ENCODE assay signal across 11 cellular contexts in the genomic region with DNA sequence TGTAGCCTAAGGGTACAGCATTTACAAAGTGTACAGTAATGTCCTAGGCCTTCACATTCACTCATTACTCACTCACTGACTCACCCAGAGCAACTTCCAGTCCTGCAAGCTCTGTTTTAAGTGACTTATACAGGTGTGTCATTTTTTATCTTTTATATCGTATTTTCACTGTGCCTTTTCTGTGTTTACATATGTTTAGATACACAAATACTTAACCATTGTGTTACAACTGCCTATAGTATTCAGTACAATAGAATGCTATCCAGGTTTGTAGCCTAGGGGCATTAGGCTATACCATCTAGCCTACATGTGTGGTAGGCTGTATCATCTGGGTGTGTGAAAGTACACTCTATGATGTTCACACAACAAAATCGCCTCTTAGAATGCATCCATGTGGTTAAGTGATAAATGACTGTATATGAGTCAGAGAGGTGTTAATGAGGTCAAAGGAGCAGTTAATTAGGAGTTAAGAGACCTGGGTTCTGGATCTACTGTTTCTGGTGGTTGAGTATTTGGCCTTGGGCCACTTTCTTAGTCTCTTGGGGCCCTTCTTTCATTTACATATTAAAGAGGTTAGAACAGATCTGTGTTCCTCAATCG.
A peak's percentile ranks its signal among the peaks of the same experiment; 100 is the strongest.
DNase-seq lines count a peak whose midpoint lies in the region; ATAC-seq, FAIRE-seq and TF ChIP-seq lines count a peak whose summit lies in the region.
"Had no signal": no experiment of that assay in that cellular context is flagged by ENCODE, and none has a peak within 500 bp of the region (broad histone marks: within the 10 kb centered on the region; RNA-seq: fewer than 3 reads in every experiment).

No MANE protein-coding gene starts in this region.

- peak in 1 of 2 experiments; percentile 38; a peak in 1 of 4 replicates for TF ChIP-seq EP300 in GM12878 (IDR thresholded peaks at IDR 0.05; ENCODE audit: borderline replicate concordance in 1 of 2, control insufficient read depth in 1 of 2, low read depth in 2 of 2, low read length in 2 of 2)

- CTCF ChIA-PET in GM12878 (lab: Yijun Ruan, JAX), result no interaction called here

- H3K4me1 ChIP-seq in GM12878 (ENCODE audit: control insufficient read depth, insufficient read depth, low read length) (no peaks in the 10 kb centered on the region), psoas muscle (no peaks in the 10 kb centered on the region), vagina (no peaks in the 10 kb centered on the region)
- H3K4me1 ChIP-seq: spleen had no signal

- 2% methylated on average over 3 of the region's 3 CpGs for WGBS in GM12878 (ENCODE audit: insufficient coverage, insufficient replicate concordance, low lambda C conversion rate, missing lambda C conversion rate)
- 75 to 83% (median 83%) methylated on average over 3 of the region's 3 CpGs for WGBS in psoas muscle, 3 donors

- H3K9ac ChIP-seq in GM12878 (ENCODE audit: control insufficient read depth, insufficient read depth, low read length), result no peak overlapping the region

- H3K9me3 ChIP-seq in GM12878 (replicated peaks; ENCODE audit: control insufficient read depth, insufficient read depth, low read length), result no peaks in the 10 kb centered on the region
- no peaks in the 10 kb centered on the region for H3K9me3 ChIP-seq in psoas muscle
- H3K9me3 ChIP-seq in vagina, result no peaks in the 10 kb centered on the region
- H3K9me3 ChIP-seq: spleen had no signal

- RAD21 ChIA-PET in GM12878 (lab: Charles Lee; ENCODE audit: unreplicated experiment), result no interaction called here

- H3K27ac ChIP-seq in GM12878 (ENCODE audit: control insufficient read depth, insufficient read depth), result no peak overlapping the region
- H3K27ac ChIP-seq in psoas muscle, result no peak overlapping the region
- no peak overlapping the region for H3K27ac ChIP-seq in vagina
- H3K27ac ChIP-seq: spleen had no signal

- H3K4me2 ChIP-seq in GM12878 (ENCODE audit: control insufficient read depth, insufficient read depth), result no peak overlapping the region

- SMC1A ChIA-PET in GM12878 (lab: Charles Lee; ENCODE audit: uncharacterized antibody, unreplicated experiment), result no interaction called here

- no peak overlapping the region for H2AFZ ChIP-seq in GM12878 (ENCODE audit: control insufficient read depth, low read depth, low read length)

- DNase-seq in NCI-H1417 (lab: John Stamatoyannopoulos, UW) (peak in 2 of 3 experiments; percentile 74 to 96), GM12878 (ENCODE audit: low read depth, low spot score) (peak; percentile 35), renal cortical epithelial cell (ENCODE audit: low read depth) (peak; percentile 96), psoas muscle (no peak), GM19240 (ENCODE audit: insufficient read length, low spot score) (no peak), vagina (ENCODE audit: extremely low spot score in 2 of 2) (no peak)
- DNase-seq: activated naive CD4-positive, alpha-beta T cell treated with anti-CD3 and anti-CD28 coated beads for 36 hours; NCI-H2227 treated with DMSO at 0.1 percent for 48 hours; spleen; substantia nigra had no signal

- intact Hi-C loops in GM12878 (cut with micrococcal nuclease; ENCODE audit: unreplicated experiment), result loop anchor here (5.0 kb wide), 1 partner anchor 51 kb away; no protein-coding TSS in a partner anchor
- intact Hi-C loops in psoas muscle (cut with DNase I), result no loop called here
- intact Hi-C loops in vagina (cut with DNase I), result no loop called here

- TF ChIP-seq RAD21 in GM12878 (IDR thresholded peaks at IDR 0.05; ENCODE audit: insufficient read depth, low read depth, low read length), result no peak

- in situ Hi-C loops in GM12878 (cut with MboI), result no loop called here

- no peaks in the 10 kb centered on the region for H3K36me3 ChIP-seq in GM12878 (ENCODE audit: control insufficient read depth in 2 of 2, insufficient read depth in 2 of 2, low read length in 1 of 2)
- H3K36me3 ChIP-seq in psoas muscle (ENCODE audit: insufficient read depth in 1 of 2, low read depth in 1 of 2), result peaks cover 0 to 41% of the 10 kb centered on the region in 2 donors
- no peaks in the 10 kb centered on the region for H3K36me3 ChIP-seq in vagina
- H3K36me3 ChIP-seq: spleen had no signal

- POLR2A ChIA-PET in GM12878 (lab: Charles Lee), result no interaction called here

- TF ChIP-seq CTCF in GM12878 (IDR thresholded peaks at IDR 0.05 in 2 of 3, conservative IDR thresholded peaks at IDR 0.05 in 1 of 3; ENCODE audit: control insufficient read depth in 2 of 3, extremely low read depth in 1 of 3, insufficient read depth in 1 of 3, low read depth in 3 of 3, low read length in 3 of 3), result no peak
- TF ChIP-seq CTCF in psoas muscle (IDR thresholded peaks at IDR 0.05), result no peak
- no peak for TF ChIP-seq CTCF in vagina (IDR thresholded peaks at IDR 0.05)

- no peak for TF ChIP-seq POLR2A in GM12878 (IDR thresholded peaks at IDR 0.05; ENCODE audit: low read depth, low read length)
- TF ChIP-seq POLR2A in vagina (IDR thresholded peaks at IDR 0.05), result no peak

- no peak overlapping the region for H3K4me3 ChIP-seq in GM12878
- no peak overlapping the region for H3K4me3 ChIP-seq in psoas muscle
- no peak overlapping the region for H3K4me3 ChIP-seq in vagina
- H3K4me3 ChIP-seq: spleen had no signal

- H4K20me1 ChIP-seq in GM12878 (ENCODE audit: control insufficient read depth, insufficient read depth), result no peaks in the 10 kb centered on the region

- ATAC-seq in GM18519 (IDR thresholded peaks at IDR 0.05; ENCODE audit: low FRiP score, unreplicated experiment), result peak; percentile 71
- ATAC-seq in GM12878, result peak; percentile 95
- ATAC-seq in psoas muscle, result no peak

- peak; percentile 72 for FAIRE-seq in GM12878 (lab: Jason Lieb, UNC)

- BruUV-seq in GM12878 (replicated peaks; lab: Mats Ljungman, UMichigan), result no TSS peak

- H3K27me3 ChIP-seq in GM12878 (replicated peaks in 1 of 2; ENCODE audit: control insufficient read depth in 2 of 2, insufficient read depth in 2 of 2, low read length in 1 of 2) (no peaks in the 10 kb centered on the region), psoas muscle (ENCODE audit: insufficient read depth in 3 of 3, low read length in 2 of 3) (no peaks in the 10 kb centered on the region), vagina (no peaks in the 10 kb centered on the region)
- H3K27me3 ChIP-seq: spleen had no signal

- no peaks in the 10 kb centered on the region for H3K79me2 ChIP-seq in GM12878 (ENCODE audit: control insufficient read depth, insufficient read depth, low read length)

TF ChIP-seq in GM12878, 131 proteins besides CTCF, POLR2A, EP300 and RAD21:
- TF ChIP-seq GATAD2B (conservative IDR thresholded peaks at IDR 0.05; ENCODE audit: low read depth) (no peak), MTA2 (IDR thresholded peaks at IDR 0.05; ENCODE audit: low read depth) (peak; percentile 98), MEF2B (IDR thresholded peaks at IDR 0.05; ENCODE audit: partially characterized antibody, poor library complexity, severe bottlenecking) (peak; percentile 76), NR2F1 (conservative IDR thresholded peaks at IDR 0.05) (peak; percentile 90), IKZF2 (IDR thresholded peaks at IDR 0.05) (peak; percentile 46 to 55; a peak in 1 of 4 replicates), DPF2 (IDR thresholded peaks at IDR 0.05) (peak; percentile 49; the same call in 1 of the 2 replicates), CBX3 (IDR thresholded peaks at IDR 0.05; ENCODE audit: borderline replicate concordance, low read depth) (no peak), BCL11A (IDR thresholded peaks at IDR 0.05; ENCODE audit: low read depth, low read length) (peak; percentile 89), ATF7 (IDR thresholded peaks at IDR 0.05; ENCODE audit: low read depth) (peak; percentile 72), SMAD1 (IDR thresholded peaks at IDR 0.05; ENCODE audit: low read depth, partially characterized antibody) (peak; percentile 70)
- TF ChIP-seq, protein P1, sequence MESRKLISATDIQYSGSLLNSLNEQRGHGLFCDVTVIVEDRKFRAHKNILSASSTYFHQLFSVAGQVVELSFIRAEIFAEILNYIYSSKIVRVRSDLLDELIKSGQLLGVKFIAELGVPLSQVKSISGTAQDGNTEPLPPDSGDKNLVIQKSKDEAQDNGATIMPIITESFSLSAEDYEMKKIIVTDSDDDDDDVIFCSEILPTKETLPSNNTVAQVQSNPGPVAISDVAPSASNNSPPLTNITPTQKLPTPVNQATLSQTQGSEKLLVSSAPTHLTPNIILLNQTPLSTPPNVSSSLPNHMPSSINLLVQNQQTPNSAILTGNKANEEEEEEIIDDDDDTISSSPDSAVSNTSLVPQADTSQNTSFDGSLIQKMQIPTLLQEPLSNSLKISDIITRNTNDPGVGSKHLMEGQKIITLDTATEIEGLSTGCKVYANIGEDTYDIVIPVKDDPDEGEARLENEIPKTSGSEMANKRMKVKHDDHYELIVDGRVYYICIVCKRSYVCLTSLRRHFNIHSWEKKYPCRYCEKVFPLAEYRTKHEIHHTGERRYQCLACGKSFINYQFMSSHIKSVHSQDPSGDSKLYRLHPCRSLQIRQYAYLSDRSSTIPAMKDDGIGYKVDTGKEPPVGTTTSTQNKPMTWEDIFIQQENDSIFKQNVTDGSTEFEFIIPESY (IDR thresholded peaks at IDR 0.05), result no peak
- TF ChIP-seq, protein P2, sequence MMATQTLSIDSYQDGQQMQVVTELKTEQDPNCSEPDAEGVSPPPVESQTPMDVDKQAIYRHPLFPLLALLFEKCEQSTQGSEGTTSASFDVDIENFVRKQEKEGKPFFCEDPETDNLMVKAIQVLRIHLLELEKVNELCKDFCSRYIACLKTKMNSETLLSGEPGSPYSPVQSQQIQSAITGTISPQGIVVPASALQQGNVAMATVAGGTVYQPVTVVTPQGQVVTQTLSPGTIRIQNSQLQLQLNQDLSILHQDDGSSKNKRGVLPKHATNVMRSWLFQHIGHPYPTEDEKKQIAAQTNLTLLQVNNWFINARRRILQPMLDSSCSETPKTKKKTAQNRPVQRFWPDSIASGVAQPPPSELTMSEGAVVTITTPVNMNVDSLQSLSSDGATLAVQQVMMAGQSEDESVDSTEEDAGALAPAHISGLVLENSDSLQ (IDR thresholded peaks at IDR 0.05), result peak; percentile 7; the same call in 1 of the 2 replicates

Comparison
In these comparisons a context has a peak if more than half of its experiments do, and no peak if none do; other contexts are left out.
1. ATAC-seq: peak in GM18519 (single experiment) and GM12878 (single experiment); none in psoas muscle (0 of 4).
2. DNase-seq: peak in NCI-H1417 (2 of 3), GM12878 (single experiment) and renal cortical epithelial cell (single experiment); none in psoas muscle (0 of 2), GM19240 (single experiment) and vagina (0 of 2).